ENCODE assay signal across 11 cellular contexts in the genomic region with DNA sequence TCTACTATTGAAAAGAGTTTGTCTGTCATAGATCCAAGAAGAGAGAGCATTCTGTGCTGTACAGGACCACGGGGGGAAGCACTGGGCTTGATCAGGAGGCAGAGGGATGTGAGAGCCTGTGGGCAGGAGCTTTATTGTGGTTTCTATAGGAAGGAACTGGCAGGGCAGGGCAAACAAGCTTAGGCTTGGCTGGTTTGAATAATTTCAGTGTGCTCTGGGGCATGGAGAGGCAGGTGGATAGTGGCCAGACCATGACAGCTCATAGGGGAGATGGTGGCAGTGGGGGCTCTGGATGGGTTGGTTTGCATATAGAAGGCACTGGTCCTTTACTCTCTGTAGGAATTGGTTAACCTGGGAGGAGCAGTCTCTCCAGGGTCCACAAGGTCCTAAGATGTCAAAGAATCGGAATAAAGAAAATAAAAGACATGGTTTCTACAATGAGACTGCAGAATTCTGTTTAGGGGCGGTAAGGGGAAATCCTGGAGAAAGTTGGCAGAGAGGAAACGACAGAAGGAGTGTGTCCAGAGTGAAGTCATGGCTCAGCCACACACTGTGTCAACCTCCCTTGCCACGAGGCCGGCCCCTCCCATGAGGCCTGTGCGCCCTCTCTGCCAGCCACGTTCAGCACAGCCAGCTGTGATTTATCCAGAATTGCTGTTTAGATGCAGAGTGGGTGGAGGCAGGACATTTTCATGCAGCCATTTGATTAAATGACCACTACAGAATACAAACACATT.
A peak's percentile ranks its signal among the peaks of the same experiment; 100 is the strongest.
DNase-seq lines count a peak whose midpoint lies in the region; ATAC-seq and TF ChIP-seq lines count a peak whose summit lies in the region.
"Had no signal": no experiment of that assay in that cellular context is flagged by ENCODE, and none has a peak within 500 bp of the region (broad histone marks: within the 10 kb centered on the region; RNA-seq: fewer than 3 reads in every experiment).

No MANE protein-coding gene starts in this region.

- no peaks in the 10 kb centered on the region for H3K27me3 ChIP-seq in upper lobe of left lung
- H3K27me3 ChIP-seq: ovary had no signal

- TF ChIP-seq EP300 in upper lobe of left lung (IDR thresholded peaks at IDR 0.05) = no peak

- no peak overlapping the region for H3K27ac Mint-ChIP-seq in activated naive CD4-positive, alpha-beta T cell treated with anti-CD3 and anti-CD28 coated beads for 36 hours
- H3K27ac Mint-ChIP-seq: activated T-helper 1 cell treated with anti-CD3 and anti-CD28 coated beads, Interleukin-12 subunit alpha, Interleukin-12 subunit beta, Interleukin-2, Interleukin-4 antibody, amounts not matched to agents 30 ng/mL and 10 ng/mL and 1 ng/mL, durations not matched to agents 14 hours and 24 hours and 36 hours had no signal

- intact Hi-C loops in activated naive CD4-positive, alpha-beta T cell treated with anti-CD3 and anti-CD28 coated beads for 36 hours (cut with micrococcal nuclease) = no loop called here

- H3K4me3 Mint-ChIP-seq in activated naive CD4-positive, alpha-beta T cell treated with anti-CD3 and anti-CD28 coated beads for 36 hours = no peak overlapping the region
- H3K4me3 Mint-ChIP-seq: activated T-helper 1 cell treated with anti-CD3 and anti-CD28 coated beads, Interleukin-12 subunit alpha, Interleukin-12 subunit beta, Interleukin-2, Interleukin-4 antibody, amounts not matched to agents 30 ng/mL and 10 ng/mL and 1 ng/mL, durations not matched to agents 14 hours and 24 hours and 36 hours had no signal

- WGBS in upper lobe of left lung, 2 donors = 33 to 41% methylated on average over 8 of the region's 8 CpGs

- no peak overlapping the region for H3K4me3 ChIP-seq in upper lobe of left lung
- H3K4me3 ChIP-seq: ovary had no signal

- ATAC-seq in upper lobe of left lung (ENCODE audit: low FRiP score in 2 of 2) = peak; percentile 60 to 61

- TF ChIP-seq POLR2A in upper lobe of left lung (IDR thresholded peaks at IDR 0.05) = no peak

- H3K9me3 ChIP-seq in upper lobe of left lung = no peaks in the 10 kb centered on the region
- H3K9me3 ChIP-seq: ovary had no signal

- no peaks in the 10 kb centered on the region for H3K4me1 Mint-ChIP-seq in activated naive CD4-positive, alpha-beta T cell treated with anti-CD3 and anti-CD28 coated beads for 36 hours (ENCODE audit: low read depth)

- peak; percentile 9 for DNase-seq in NCI-H1092 treated with DMSO at 0.1 percent for 48 hours (lab: John Stamatoyannopoulos, UW)
- no peak for DNase-seq in NCI-H1092 (lab: John Stamatoyannopoulos, UW)
- peak; percentile 69 for DNase-seq in cerebellar cortex (ENCODE audit: low spot score)
- DNase-seq in kidney tubule cell (ENCODE audit: low spot score) = peak; percentile 86
- peak; percentile 23 to 80 for DNase-seq in upper lobe of left lung
- DNase-seq in activated naive CD4-positive, alpha-beta T cell treated with anti-CD3 and anti-CD28 coated beads for 36 hours = no peak
- DNase-seq in stimulated activated CD4-positive, alpha-beta T cell treated with anti-CD3 and anti-CD28 coated beads, Interleukin-4, amount 100 ng/mL, for 1 hour = no peak
- DNase-seq in SKM-1 (lab: John Stamatoyannopoulos, UW; ENCODE audit: unreplicated experiment) = no peak
- DNase-seq: 8988T, ovary had no signal

- H3K27me3 Mint-ChIP-seq in activated naive CD4-positive, alpha-beta T cell treated with anti-CD3 and anti-CD28 coated beads for 36 hours (ENCODE audit: low read depth) = peaks cover 6% of the 10 kb centered on the region

- CTCF ChIA-PET in activated naive CD4-positive, alpha-beta T cell treated with anti-CD3 and anti-CD28 coated beads for 36 hours (lab: Charles Lee) = no interaction called here

- no peak for TF ChIP-seq CTCF in upper lobe of left lung (IDR thresholded peaks at IDR 0.05)

- H3K36me3 ChIP-seq in upper lobe of left lung = no peaks in the 10 kb centered on the region
- H3K36me3 ChIP-seq: ovary had no signal

- H3K9me3 Mint-ChIP-seq in activated naive CD4-positive, alpha-beta T cell treated with anti-CD3 and anti-CD28 coated beads for 36 hours = no peaks in the 10 kb centered on the region
- H3K9me3 Mint-ChIP-seq: activated T-helper 1 cell treated with anti-CD3 and anti-CD28 coated beads, Interleukin-12 subunit alpha, Interleukin-12 subunit beta, Interleukin-2, Interleukin-4 antibody, amounts not matched to agents 30 ng/mL and 10 ng/mL and 1 ng/mL, durations not matched to agents 14 hours and 24 hours and 36 hours had no signal

- H3K4me1 ChIP-seq in upper lobe of left lung = peaks cover 0 to 7% (median 1%) of the 10 kb centered on the region in 4 donors

- no peaks in the 10 kb centered on the region for H3K36me3 Mint-ChIP-seq in activated naive CD4-positive, alpha-beta T cell treated with anti-CD3 and anti-CD28 coated beads for 36 hours (ENCODE audit: low read depth)

- no peak overlapping the region for H3K27ac ChIP-seq in upper lobe of left lung
- H3K27ac ChIP-seq: ovary had no signal

Comparison
In these comparisons a context has a peak if more than half of its experiments do, and no peak if none do; other contexts are left out.
1. DNase-seq: peak in NCI-H1092 treated with DMSO at 0.1 percent for 48 hours (single experiment), cerebellar cortex (single experiment), kidney tubule cell (single experiment) and upper lobe of left lung (2 of 2); none in NCI-H1092 (single experiment), activated naive CD4-positive, alpha-beta T cell treated with anti-CD3 and anti-CD28 coated beads for 36 hours (single experiment), stimulated activated CD4-positive, alpha-beta T cell treated with anti-CD3 and anti-CD28 coated beads, Interleukin-4, amount 100 ng/mL, for 1 hour (single experiment) and SKM-1 (single experiment).